Comparison of ENCODE assay signal across 1 cellular context in the genomic region with DNA sequence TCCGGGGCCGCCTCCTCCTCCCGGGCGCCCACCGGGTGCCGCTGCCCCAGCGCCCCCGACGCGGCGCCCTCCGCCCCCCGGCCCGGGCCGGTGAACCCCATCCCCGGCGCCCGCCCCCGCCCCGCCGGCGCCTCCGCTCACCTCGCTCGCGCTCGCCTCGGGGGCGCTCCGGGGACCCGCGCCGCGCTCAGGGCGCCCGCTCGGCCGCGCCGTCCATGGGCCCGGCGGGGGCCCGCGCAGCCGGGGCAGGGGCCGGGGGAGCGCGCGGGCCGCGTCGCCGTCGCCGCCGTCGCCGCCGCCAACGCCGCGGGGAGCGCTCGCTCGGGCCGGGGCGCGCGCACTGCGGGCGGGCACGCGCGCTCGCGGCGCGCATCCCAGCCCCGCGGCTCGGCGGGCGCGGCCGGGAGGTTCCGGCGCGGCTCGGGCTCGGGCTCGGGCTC.
A peak's percentile ranks its signal among the peaks of the same experiment; 100 is the strongest.
TF ChIP-seq lines count a peak whose summit lies in the region.

No MANE protein-coding gene starts in this region.

TF ChIP-seq in K562, 482 proteins besides CTCF, POLR2A, EP300 and RAD21:
- TF ChIP-seq, protein P1, sequence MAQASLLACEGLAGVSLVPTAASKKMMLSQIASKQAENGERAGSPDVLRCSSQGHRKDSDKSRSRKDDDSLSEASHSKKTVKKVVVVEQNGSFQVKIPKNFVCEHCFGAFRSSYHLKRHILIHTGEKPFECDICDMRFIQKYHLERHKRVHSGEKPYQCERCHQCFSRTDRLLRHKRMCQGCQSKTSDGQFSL (CRISPR knock-in tag; IDR thresholded peaks at IDR 0.05) = no peak
- TF ChIP-seq, protein P1 (tag; IDR thresholded peaks at IDR 0.05) = 0 out of 4 replicates have a peak, but pooled peaks of 1 of the 2 experiments have one; percentile 2
- no peak for TF ChIP-seq PHB2 (IDR thresholded peaks at IDR 0.05; ENCODE audit: low read depth)
- no peak for TF ChIP-seq PTTG1 (tag; IDR thresholded peaks at IDR 0.05; ENCODE audit: low read depth)
- no peak for TF ChIP-seq TEAD1 (CRISPR knock-in tag; IDR thresholded peaks at IDR 0.05)
- TF ChIP-seq ELF2 (CRISPR knock-in tag; IDR thresholded peaks at IDR 0.05) = no peak
- TF ChIP-seq SMAD2 (IDR thresholded peaks at IDR 0.05; ENCODE audit: low read depth, low read length) = no peak
- TF ChIP-seq BRD9 (IDR thresholded peaks at IDR 0.05; ENCODE audit: low read depth, partially characterized antibody) = no peak
- 0 out of 2 replicates have a peak, but pooled peaks have one; percentile 48 for TF ChIP-seq ZNF644 (tag; IDR thresholded peaks at IDR 0.05; ENCODE audit: low read depth)
- TF ChIP-seq FOXJ2 (tag; IDR thresholded peaks at IDR 0.05) = no peak
